Comparison of ENCODE assay signal across 8 cellular contexts in the genomic region with DNA sequence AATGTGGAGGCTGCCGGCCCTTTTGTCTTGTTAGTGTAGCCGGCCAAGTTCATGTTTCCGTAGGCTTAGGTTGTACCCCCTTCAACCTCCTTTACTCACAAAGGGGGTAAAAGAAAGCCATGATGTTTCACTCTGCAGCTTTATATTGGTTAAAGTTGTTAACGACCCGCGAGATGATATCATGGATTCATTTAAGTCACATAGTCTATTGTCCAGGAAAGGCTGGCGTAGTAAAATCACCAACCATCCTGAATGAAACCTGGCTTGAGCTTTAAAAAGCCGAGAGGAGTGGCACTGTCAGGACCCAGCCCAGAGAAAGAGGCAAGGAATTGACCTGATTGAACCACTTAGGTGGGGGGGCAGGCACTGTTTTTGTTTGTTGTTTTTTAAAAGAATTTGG. TPM values are rescaled to one million over a fixed set of nuclear protein-coding genes. Genes with fewer than 3 reads are reported as not detected.
DNase-seq lines count a peak whose midpoint lies in the region; ATAC-seq, FAIRE-seq and TF ChIP-seq lines count a peak whose summit lies in the region.

No MANE protein-coding gene starts in this region.

- peaks cover 15% of the 10 kb centered on the region for H3K4me1 Mint-ChIP-seq in T-helper 2 cell treated with Interferon-gamma antibody and Interleukin-4, amounts not matched to agents 5 μg/mL and 100 μg/mL, for 36 hours (ENCODE audit: low read depth)
- peaks cover 22% of the 10 kb centered on the region for H3K4me1 Mint-ChIP-seq in astrocyte (ENCODE audit: low read depth, unreplicated experiment)

- peaks cover 10% of the 10 kb centered on the region for H4K20me1 ChIP-seq in astrocyte (ENCODE audit: insufficient read depth, low read length)

- H3K4me1 ChIP-seq in astrocyte (ENCODE audit: insufficient read depth, low read length) = peaks cover 18% of the 10 kb centered on the region
- peaks cover 11% of the 10 kb centered on the region for H3K4me1 ChIP-seq in testis

- H3K27ac Mint-ChIP-seq in T-helper 2 cell treated with Interferon-gamma antibody and Interleukin-4, amounts not matched to agents 5 μg/mL and 100 μg/mL, for 36 hours = peak overlapping the region; percentile 79
- peak overlapping the region; percentile 80 for H3K27ac Mint-ChIP-seq in astrocyte (ENCODE audit: unreplicated experiment)

- TF ChIP-seq CTCF in astrocyte (IDR thresholded peaks at IDR 0.05; ENCODE audit: insufficient read depth, low read depth, low read length) (no peak), testis (IDR thresholded peaks at IDR 0.05) (no peak)

- no peak for TF ChIP-seq POLR2A in testis (IDR thresholded peaks at IDR 0.05)

- H3K4me3 ChIP-seq in astrocyte (ENCODE audit: insufficient read depth, low read depth, low read length) (peak overlapping the region; percentile 85), testis (peak overlapping the region; percentile 80 to 81)

- H3K36me3 Mint-ChIP-seq in T-helper 2 cell treated with Interferon-gamma antibody and Interleukin-4, amounts not matched to agents 5 μg/mL and 100 μg/mL, for 36 hours (ENCODE audit: low read depth) = peaks cover 38% of the 10 kb centered on the region
- peaks cover 19% of the 10 kb centered on the region for H3K36me3 Mint-ChIP-seq in astrocyte (ENCODE audit: low read depth, unreplicated experiment)

- no peak for DNase-seq in T-helper 2 cell treated with Interferon-gamma antibody and Interleukin-4, amounts not matched to agents 5 μg/mL and 100 μg/mL, for 36 hours (ENCODE audit: low spot score)
- DNase-seq in T-helper 2 cell (no peak), astrocyte (ENCODE audit: low read depth) (peak; percentile 8), kidney glomerular epithelial cell (lab: John Stamatoyannopoulos, UW) (peak; percentile 21), testis (no peak), NCI-H345 treated with DMSO at 0.1 percent for 48 hours (lab: John Stamatoyannopoulos, UW; ENCODE audit: unreplicated experiment) (no peak)

- H3K27ac ChIP-seq in astrocyte (ENCODE audit: low read depth, low read length) (peak overlapping the region; percentile 67), testis (peak overlapping the region; percentile 67 to 90)

- H3K4me3 Mint-ChIP-seq in T-helper 2 cell treated with Interferon-gamma antibody and Interleukin-4, amounts not matched to agents 5 μg/mL and 100 μg/mL, for 36 hours = peak overlapping the region; percentile 91
- peak overlapping the region; percentile 92 for H3K4me3 Mint-ChIP-seq in astrocyte (ENCODE audit: unreplicated experiment)

- H3K27me3 Mint-ChIP-seq in T-helper 2 cell treated with Interferon-gamma antibody and Interleukin-4, amounts not matched to agents 5 μg/mL and 100 μg/mL, for 36 hours (ENCODE audit: low read depth) = no peaks in the 10 kb centered on the region
- peaks cover 2% of the 10 kb centered on the region for H3K27me3 Mint-ChIP-seq in astrocyte (ENCODE audit: low read depth, unreplicated experiment)

- H3K36me3 ChIP-seq in astrocyte (ENCODE audit: insufficient read depth, low read length) (peaks cover 13% of the 10 kb centered on the region), testis (ENCODE audit: low read depth, missing control alignments) (no peaks in the 10 kb centered on the region)

- no peaks in the 10 kb centered on the region for H3K9me3 ChIP-seq in astrocyte (ENCODE audit: insufficient read depth, low read depth, low read length)
- no peaks in the 10 kb centered on the region for H3K9me3 ChIP-seq in testis

- peaks cover 14% of the 10 kb centered on the region for H3K79me2 ChIP-seq in astrocyte (ENCODE audit: insufficient read depth, low read length)

- FAIRE-seq in astrocyte (lab: Jason Lieb, UNC) = no peak

- H3K9me3 Mint-ChIP-seq in T-helper 2 cell treated with Interferon-gamma antibody and Interleukin-4, amounts not matched to agents 5 μg/mL and 100 μg/mL, for 36 hours = no peaks in the 10 kb centered on the region
- no peaks in the 10 kb centered on the region for H3K9me3 Mint-ChIP-seq in astrocyte (ENCODE audit: unreplicated experiment)

- intact Hi-C loops in testis (cut with DNase I; ENCODE audit: low total_unique reads) = no loop called here

- H3K9ac ChIP-seq in astrocyte (ENCODE audit: low read length) = peak overlapping the region; percentile 86

- WGBS in testis, 2 donors = 1% methylated on average over 8 of the region's 8 CpGs

- H2AFZ ChIP-seq in astrocyte (ENCODE audit: low read depth, low read length) = peak overlapping the region; percentile 91

- H3K4me2 ChIP-seq in astrocyte (ENCODE audit: low read length) = peak overlapping the region; percentile 93

- ATAC-seq in GM21423 (IDR thresholded peaks at IDR 0.05; ENCODE audit: unreplicated experiment) (no peak), HG02623 (IDR thresholded peaks at IDR 0.05; ENCODE audit: unreplicated experiment) (no peak)

- H3K27me3 ChIP-seq in astrocyte (ENCODE audit: insufficient read depth, low read length) (no peaks in the 10 kb centered on the region), testis (no peaks in the 10 kb centered on the region)

RNA-seq across cellular contexts. Expression of a gene that starts 1.3 kb away (rescaled TPM):
- 20.5 and 21.9 TPM in 2 replicates for total RNA-seq in astrocyte
- total RNA-seq in testis = 10 to 100 TPM; 80.2 to 81.5 TPM
- 55.3 TPM for polyA plus RNA-seq in testis (ENCODE audit: insufficient read depth, low read depth, low replicate concordance)

RNA-seq across cellular contexts. Expression of a gene that starts 5.4 kb away (rescaled TPM):
- total RNA-seq in astrocyte = 5.1 and 6.0 TPM in 2 replicates
- 10 to 100 TPM; 16.2 to 23.8 TPM for total RNA-seq in testis
- polyA plus RNA-seq in testis (ENCODE audit: insufficient read depth, low read depth, low replicate concordance) = 16.6 TPM

RNA-seq across cellular contexts. Expression of a gene that starts 17.7 kb away (rescaled TPM):
- total RNA-seq in astrocyte (1.7 and 3.9 TPM in 2 replicates), testis (10 to 100 TPM; 61.6 to 96.8 TPM)
- polyA plus RNA-seq in testis (ENCODE audit: insufficient read depth, low read depth, low replicate concordance) = 25.5 TPM

RNA-seq across cellular contexts. Expression of a gene that starts 46.3 kb away (rescaled TPM):
- total RNA-seq in astrocyte (12.1 and 15.9 TPM in 2 replicates), testis (10 to 100 TPM; 49.5 to 53.1 TPM)
- 36.3 TPM for polyA plus RNA-seq in testis (ENCODE audit: insufficient read depth, low read depth, low replicate concordance)

Comparison
In these comparisons a context has a peak if more than half of its experiments do, and no peak if none do; other contexts are left out.
1. DNase-seq: peak in astrocyte (single experiment) and kidney glomerular epithelial cell (single experiment); none in T-helper 2 cell treated with Interferon-gamma antibody and Interleukin-4, amounts not matched to agents 5 μg/mL and 100 μg/mL, for 36 hours (single experiment), T-helper 2 cell (0 of 5), testis (single experiment) and NCI-H345 treated with DMSO at 0.1 percent for 48 hours (single experiment).
2. RNA of a gene that starts 17.7 kb away (total RNA-seq): 61.6 to 96.8 TPM in testis; 1.7 to 3.9 TPM in astrocyte; every median in the first group is over 10 times any median in the second.